19 cellular contexts compared by ENCODE assay signal in genomic region chr7:70589590-70589989, GRCh38.
A peak's percentile ranks its signal among the peaks of the same experiment; 100 is the strongest.
DNase-seq lines count a peak whose midpoint lies in the region; ATAC-seq and TF ChIP-seq lines count a peak whose summit lies in the region.
"Had no signal": no experiment of that assay in that cellular context is flagged by ENCODE, and none has a peak within 500 bp of the region (broad histone marks: within the 10 kb centered on the region; RNA-seq: fewer than 3 reads in every experiment).

No MANE protein-coding gene starts in this region.

- no peaks in the 10 kb centered on the region for H3K9me3 Mint-ChIP-seq in activated T-helper 17 cell treated with anti-CD3 and anti-CD28 coated beads, Interleukin-2, amount 50 U/mL, for 72 hours

- H3K36me3 Mint-ChIP-seq in activated T-helper 17 cell treated with anti-CD3 and anti-CD28 coated beads, Interleukin-2, amount 50 U/mL, for 72 hours (ENCODE audit: low read depth) = no peaks in the 10 kb centered on the region

- peak; percentile 46 for ATAC-seq in GM19351 (IDR thresholded peaks at IDR 0.05; ENCODE audit: unreplicated experiment)
- ATAC-seq in HG02610 (IDR thresholded peaks at IDR 0.05; ENCODE audit: unreplicated experiment) = peak; percentile 69
- peak; percentile 52 for ATAC-seq in HG03520 (IDR thresholded peaks at IDR 0.05; ENCODE audit: unreplicated experiment)
- ATAC-seq in activated T-helper 17 cell treated with anti-CD3 and anti-CD28 coated beads, Interleukin-2, amount 50 U/mL, for 72 hours (replicated peaks) = no peak
- ATAC-seq in GM19467 (IDR thresholded peaks at IDR 0.05; ENCODE audit: unreplicated experiment) = no peak
- ATAC-seq: PC-3 had no signal

- H3K27me3 Mint-ChIP-seq in activated T-helper 17 cell treated with anti-CD3 and anti-CD28 coated beads, Interleukin-2, amount 50 U/mL, for 72 hours = peaks cover 3% of the 10 kb centered on the region

- DNase-seq in GM06990 (ENCODE audit: extremely low read depth, insufficient read length) (peak; percentile 47), GM19238 (ENCODE audit: insufficient read length, low spot score) (no peak), GDM1 (lab: John Stamatoyannopoulos, UW) (no peak)
- DNase-seq: 8988T, IMR-90, Kasumi-1, NCI-H1105 treated with DMSO at 0.1 percent for 48 hours, NCI-H187 treated with DMSO at 0.1 percent for 48 hours, NCI-H2171, NCI-H446 treated with DMSO at 0.1 percent for 48 hours, NCI-H748 treated with DMSO at 0.1 percent for 48 hours, PC-3 had no signal

- no peak for TF ChIP-seq CTCF in GM06990 (IDR thresholded peaks at IDR 0.05; ENCODE audit: insufficient read depth, low read length, poor library complexity, severe bottlenecking)

- no peak overlapping the region for H3K27ac Mint-ChIP-seq in activated T-helper 17 cell treated with anti-CD3 and anti-CD28 coated beads, Interleukin-2, amount 50 U/mL, for 72 hours

- no peaks in the 10 kb centered on the region for H3K36me3 ChIP-seq in GM06990 (ENCODE audit: control insufficient read depth, insufficient read depth, low read length)
- H3K36me3 ChIP-seq: SJSA1 had no signal

- no peak overlapping the region for H3K4me3 ChIP-seq in GM06990 (replicated peaks; ENCODE audit: low read depth, low read length)
- H3K4me3 ChIP-seq: BLaER1 treated with 17β-estradiol and CSF1 and Interleukin-3, amounts not matched to agents 10 nM and 100 nM; SJSA1 had no signal

- H3K4me3 Mint-ChIP-seq in activated T-helper 17 cell treated with anti-CD3 and anti-CD28 coated beads, Interleukin-2, amount 50 U/mL, for 72 hours = no peak overlapping the region

- no peaks in the 10 kb centered on the region for H3K27me3 ChIP-seq in GM06990 (replicated peaks; ENCODE audit: control insufficient read depth, insufficient read depth, low read length)
- H3K27me3 ChIP-seq: SJSA1 had no signal

- no peaks in the 10 kb centered on the region for H3K4me1 Mint-ChIP-seq in activated T-helper 17 cell treated with anti-CD3 and anti-CD28 coated beads, Interleukin-2, amount 50 U/mL, for 72 hours

Comparison
In these comparisons a context has a peak if more than half of its experiments do, and no peak if none do; other contexts are left out.
1. ATAC-seq: peak in GM19351 (single experiment), HG02610 (single experiment) and HG03520 (single experiment); none in activated T-helper 17 cell treated with anti-CD3 and anti-CD28 coated beads, Interleukin-2, amount 50 U/mL, for 72 hours (single experiment) and GM19467 (single experiment).